In the genomic region with DNA sequence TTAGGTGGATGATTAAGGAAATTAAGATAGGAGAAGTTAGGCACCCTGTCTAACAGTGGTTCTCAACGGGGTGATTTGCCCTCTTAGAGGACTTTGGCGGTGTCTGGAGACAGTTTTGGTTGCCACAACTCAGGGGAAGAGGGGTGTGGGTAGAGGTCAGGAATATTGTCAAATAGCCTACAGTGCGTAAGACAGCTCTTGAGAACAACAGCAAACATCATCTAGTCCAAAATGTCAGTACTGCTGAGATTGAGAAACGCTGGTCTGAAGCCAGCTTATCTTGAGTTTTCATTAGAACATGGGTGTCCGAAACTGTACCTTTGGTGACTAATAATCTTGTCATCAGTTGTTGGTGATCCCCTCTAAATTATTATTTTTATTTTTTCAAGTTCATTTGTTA, we compare ENCODE assay signal across 17 cellular contexts. TPM values are rescaled to one million over a fixed set of nuclear protein-coding genes. Genes with fewer than 3 reads are reported as not detected.
DNase-seq lines count a peak whose midpoint lies in the region; ATAC-seq, FAIRE-seq and TF ChIP-seq lines count a peak whose summit lies in the region.
"Had no signal": no experiment of that assay in that cellular context is flagged by ENCODE, and none has a peak within 500 bp of the region (broad histone marks: within the 10 kb centered on the region; RNA-seq: fewer than 3 reads in every experiment).

No MANE protein-coding gene starts in this region.

- ATAC-seq in WTC11, result no peak
- ATAC-seq in right cardiac atrium, result peak; percentile 79 to 88
- ATAC-seq: Panc1 had no signal

- no peak overlapping the region for H3K18ac ChIP-seq in neuronal stem cell (ENCODE audit: low read length)

- TF ChIP-seq CTCF in WTC11 (IDR thresholded peaks at IDR 0.05) (no peak), endothelial cell of umbilical vein (IDR thresholded peaks at IDR 0.05; ENCODE audit: extremely low read depth in 1 of 2, insufficient read depth in 1 of 2, low read depth in 1 of 2, low read length in 2 of 2) (no peak)

- H2BK120ac ChIP-seq in neuronal stem cell (ENCODE audit: low read depth, low read length), result no peak overlapping the region

- H4K20me1 ChIP-seq in endothelial cell of umbilical vein (replicated peaks; ENCODE audit: control insufficient read depth, extremely low read depth, insufficient read depth, low read length), result no peaks in the 10 kb centered on the region

- no peak for TF ChIP-seq POLR2A in endothelial cell of umbilical vein (IDR thresholded peaks at IDR 0.05; ENCODE audit: low read depth, low read length)

- dilution Hi-C loops in endothelial cell of umbilical vein (cut with MboI; ENCODE audit: extremely low pct_ligation_motif_present, low sequenced_read_pairs), result no loop called here

- peak overlapping the region; percentile 38 for H3K14ac ChIP-seq in neuronal stem cell (ENCODE audit: low read length)

- no peaks in the 10 kb centered on the region for H3K79me2 ChIP-seq in endothelial cell of umbilical vein (ENCODE audit: control insufficient read depth, insufficient read depth, low read length)

- no peaks in the 10 kb centered on the region for H3K9me3 Mint-ChIP-seq in WTC11

- H3K4me2 ChIP-seq in endothelial cell of umbilical vein (ENCODE audit: insufficient read depth, low read length), result peak overlapping the region; percentile 73
- no peak overlapping the region for H3K4me2 ChIP-seq in neuronal stem cell (ENCODE audit: insufficient read depth, low read length, poor library complexity, severe bottlenecking)

- WGBS in right cardiac atrium, result 38% methylated on average over 5 of the region's 5 CpGs
- no CpG with 5 or more reads among the region's 5 CpGs for WGBS in neuronal stem cell (ENCODE audit: extremely low coverage in 2 of 2, insufficient read length in 2 of 2, insufficient replicate concordance in 1 of 2), 2 donors

- H3K36me3 ChIP-seq in endothelial cell of umbilical vein (ENCODE audit: control insufficient read depth in 2 of 2, extremely low read depth in 1 of 2, insufficient read depth in 2 of 2, low read length in 2 of 2) (no peaks in the 10 kb centered on the region), neuronal stem cell (replicated peaks in 1 of 2; ENCODE audit: control insufficient read depth in 2 of 2, insufficient read depth in 2 of 2, low read length in 2 of 2) (no peaks in the 10 kb centered on the region)
- H3K36me3 ChIP-seq: MG63 had no signal

- intact Hi-C loops in endothelial cell of umbilical vein (cut with micrococcal nuclease) (loop anchor here (2.0 kb wide), 1 partner anchor 39 kb away; a partner anchor contains a TSS), right cardiac atrium (cut with DNase I) (no loop called here)

- no peak overlapping the region for H4K8ac ChIP-seq in neuronal stem cell (ENCODE audit: low read depth, low read length)

- H3K23ac ChIP-seq in neuronal stem cell (ENCODE audit: low read depth, low read length, poor library complexity), result no peak overlapping the region

- peaks cover 16% of the 10 kb centered on the region for H3K4me1 ChIP-seq in endothelial cell of umbilical vein (ENCODE audit: control insufficient read depth, extremely low read depth, insufficient read depth, low read length)
- H3K4me1 ChIP-seq in right cardiac atrium (ENCODE audit: control insufficient read depth, insufficient read depth, low read length), result no peaks in the 10 kb centered on the region
- H3K4me1 ChIP-seq in neuronal stem cell (ENCODE audit: control insufficient read depth in 2 of 2, insufficient read depth in 1 of 2, low read depth in 1 of 2, low read length in 2 of 2), result peaks cover 3 to 10% of the 10 kb centered on the region in 2 donors

- CTCF ChIA-PET in WTC11 (lab: Charles Lee), result interaction anchor here (0.6 kb wide), 1 partner anchor 8 kb away, joined by 4 read pairs; no protein-coding TSS in a partner anchor
- CTCF ChIA-PET in endothelial cell of umbilical vein (lab: Charles Lee), result interaction anchor here (1.1 to 1.8 kb wide), 4 partner anchors 41 to 349 kb away, joined by 3 to 8 read pairs (median 6); no protein-coding TSS in a partner anchor

- BruUV-seq in endothelial cell of umbilical vein (replicated peaks; lab: Mats Ljungman, UMichigan), result no TSS peak

- peak overlapping the region; percentile 2; the same call in 1 of the 2 replicates for H3K27ac Mint-ChIP-seq in WTC11

- no peak overlapping the region for H2BK5ac ChIP-seq in neuronal stem cell (ENCODE audit: low read length)

- DNase-seq in WTC11 (ENCODE audit: low spot score), result no peak
- DNase-seq in endothelial cell of umbilical vein (ENCODE audit: low read depth, low spot score), result no peak
- DNase-seq in right cardiac atrium, result no peak
- no peak for DNase-seq in neuronal stem cell (ENCODE audit: low spot score)
- no peak for DNase-seq in SW480 (ENCODE audit: low spot score)
- no peak for DNase-seq in activated CD4-positive, alpha-beta T cell treated with anti-CD3 and anti-CD28 coated beads for 4 hours
- no peak for DNase-seq in NCI-H2029 treated with DMSO at 0.1 percent for 48 hours (lab: John Stamatoyannopoulos, UW)
- no peak for DNase-seq in activated naive CD4-positive, alpha-beta T cell treated with anti-CD3 and anti-CD28 coated beads, Interleukin-2, amount 50 U/mL, for 16 hours
- DNase-seq: AML-193, Calu3, H7, MG63, NCI-H1105 treated with DMSO at 0.1 percent for 48 hours, NCI-H1930, NCI-H2171 treated with DMSO at 0.1 percent for 48 hours, NCI-H82 had no signal

- no peak overlapping the region for H3K4me3 ChIP-seq in endothelial cell of umbilical vein (replicated peaks in 1 of 3; ENCODE audit: insufficient read depth in 1 of 3, low read depth in 1 of 3, low read length in 3 of 3)
- no peak overlapping the region for H3K4me3 ChIP-seq in right cardiac atrium (ENCODE audit: low read length)
- no peak overlapping the region for H3K4me3 ChIP-seq in neuronal stem cell (ENCODE audit: low read length in 2 of 2)
- H3K4me3 ChIP-seq: MG63 had no signal

- peak overlapping the region; percentile 84 for H3K27ac ChIP-seq in endothelial cell of umbilical vein (ENCODE audit: insufficient read depth, low read depth, low read length)
- no peak overlapping the region for H3K27ac ChIP-seq in right cardiac atrium (ENCODE audit: low read length)
- H3K27ac ChIP-seq in neuronal stem cell (replicated peaks; ENCODE audit: low read length), result peak overlapping the region; percentile 40

- H2BK15ac ChIP-seq in neuronal stem cell (ENCODE audit: low read length), result no peak overlapping the region

- peaks cover 60% of the 10 kb centered on the region for H3K4me1 Mint-ChIP-seq in WTC11

- no peaks in the 10 kb centered on the region for H3K36me3 Mint-ChIP-seq in WTC11

- no peaks in the 10 kb centered on the region for H3K9me3 ChIP-seq in endothelial cell of umbilical vein (replicated peaks; ENCODE audit: control insufficient read depth, insufficient read depth, low read length)
- no peaks in the 10 kb centered on the region for H3K9me3 ChIP-seq in right cardiac atrium (ENCODE audit: control insufficient read depth, low read length)
- H3K9me3 ChIP-seq in neuronal stem cell (replicated peaks in 1 of 2; ENCODE audit: control insufficient read depth in 2 of 2, insufficient read depth in 1 of 2, low read depth in 1 of 2, low read length in 2 of 2), result no peaks in the 10 kb centered on the region
- H3K9me3 ChIP-seq: MG63 had no signal

- no peaks in the 10 kb centered on the region for H3K9me1 ChIP-seq in endothelial cell of umbilical vein (replicated peaks; ENCODE audit: control insufficient read depth, extremely low read depth, insufficient read depth, low read length)

- no peak overlapping the region for H2AK5ac ChIP-seq in neuronal stem cell (ENCODE audit: low read depth, low read length)

- no peaks in the 10 kb centered on the region for H3K27me3 Mint-ChIP-seq in WTC11 (ENCODE audit: low read depth)

- H3K4me3 Mint-ChIP-seq in WTC11, result no peak overlapping the region

- H3K4ac ChIP-seq in neuronal stem cell (ENCODE audit: low read length), result no peak overlapping the region

- peak overlapping the region; percentile 53 for H3K9ac ChIP-seq in endothelial cell of umbilical vein (replicated peaks; ENCODE audit: extremely low read depth, insufficient read depth, low read length)
- no peak overlapping the region for H3K9ac ChIP-seq in neuronal stem cell (ENCODE audit: low read depth, low read length, poor library complexity)

- H2BK12ac ChIP-seq in neuronal stem cell (ENCODE audit: low read length), result no peak overlapping the region

- H2AFZ ChIP-seq in endothelial cell of umbilical vein (ENCODE audit: low read depth, low read length) (peak overlapping the region; percentile 29), neuronal stem cell (ENCODE audit: low read length) (no peak overlapping the region)

- H3K27me3 ChIP-seq in endothelial cell of umbilical vein (ENCODE audit: control insufficient read depth in 2 of 2, insufficient read depth in 2 of 2, low read length in 2 of 2) (no peaks in the 10 kb centered on the region), right cardiac atrium (ENCODE audit: control insufficient read depth, insufficient read depth) (no peaks in the 10 kb centered on the region), neuronal stem cell (ENCODE audit: control insufficient read depth in 3 of 3, insufficient read depth in 3 of 3, low read depth in 1 of 3, low read length in 3 of 3) (no peaks in the 10 kb centered on the region)
- H3K27me3 ChIP-seq: MG63 had no signal

- H4K91ac ChIP-seq in neuronal stem cell (ENCODE audit: low read depth, low read length, poor library complexity), result no peak overlapping the region

- POLR2A ChIA-PET in WTC11 (lab: Charles Lee), result no interaction called here
- POLR2A ChIA-PET in endothelial cell of umbilical vein (lab: Charles Lee), result no interaction called here

- peak; percentile 35 for FAIRE-seq in endothelial cell of umbilical vein (lab: Jason Lieb, UNC)

- H3K79me1 ChIP-seq in neuronal stem cell (ENCODE audit: low read depth, low read length), result peaks cover 3% of the 10 kb centered on the region

TF ChIP-seq in WTC11, 78 proteins besides CTCF, POLR2A, EP300 and RAD21 (continues in another document):
- TF ChIP-seq FOXP1 (CRISPR knock-in tag; IDR thresholded peaks at IDR 0.05; ENCODE audit: borderline replicate concordance), result no peak

TF ChIP-seq in endothelial cell of umbilical vein, 7 proteins besides CTCF, POLR2A, EP300 and RAD21 (continues in another document):
- TF ChIP-seq FOS (IDR thresholded peaks at IDR 0.05; ENCODE audit: borderline replicate concordance, insufficient read depth, low read length), result no peak

RNA-seq across cellular contexts. Expression of a gene that starts 38.4 kb away (rescaled TPM):
- total RNA-seq in WTC11 (2021), result 110 to 111 TPM (median 110 TPM) in 3 replicates
- total RNA-seq in endothelial cell of umbilical vein, result 2.1 TPM in 1 of 2 replicates, not detected in the other
- polyA plus RNA-seq in endothelial cell of umbilical vein, result 0.01 TPM in 1 of 2 replicates, not detected in the other
- not detected in 2 replicates for polyA plus RNA-seq in endothelial cell of umbilical vein (2011; cell fraction: cytosol; rRNA removed)
- polyA plus RNA-seq in endothelial cell of umbilical vein (2011; cell fraction: nucleus; rRNA removed), result 0.01 TPM in 1 of 2 replicates, not detected in the other
- 0.09 and 0.12 TPM in 2 replicates for polyA plus RNA-seq in endothelial cell of umbilical vein (2012)
- polyA minus RNA-seq in endothelial cell of umbilical vein, result not detected in 2 replicates
- polyA minus RNA-seq in endothelial cell of umbilical vein (2011; cell fraction: cytosol; rRNA and poly(A)+ RNA removed), result not detected
- not detected in 2 replicates for polyA minus RNA-seq in endothelial cell of umbilical vein (2011; cell fraction: nucleus; rRNA and poly(A)+ RNA removed)
- 1 to 10 TPM; 4.1 to 8.3 (median 4.7) TPM for total RNA-seq in right cardiac atrium
- polyA plus RNA-seq in right cardiac atrium, result 3.4 TPM
- 33.0 TPM for polyA plus RNA-seq in neuronal stem cell (2013, experiment 1 of 2)
- polyA plus RNA-seq in neuronal stem cell (2013, experiment 2 of 2), result 34.5 TPM

Comparison
In these comparisons a context has a peak if more than half of its experiments do, and no peak if none do; other contexts are left out.
1. RNA of a gene that starts 38.4 kb away (total RNA-seq): 110 to 111 TPM in WTC11; 4.1 to 8.3 TPM in right cardiac atrium and 2.1 TPM in endothelial cell of umbilical vein; every median in the first group is over 10 times any median in the second.